In the genomic region with DNA sequence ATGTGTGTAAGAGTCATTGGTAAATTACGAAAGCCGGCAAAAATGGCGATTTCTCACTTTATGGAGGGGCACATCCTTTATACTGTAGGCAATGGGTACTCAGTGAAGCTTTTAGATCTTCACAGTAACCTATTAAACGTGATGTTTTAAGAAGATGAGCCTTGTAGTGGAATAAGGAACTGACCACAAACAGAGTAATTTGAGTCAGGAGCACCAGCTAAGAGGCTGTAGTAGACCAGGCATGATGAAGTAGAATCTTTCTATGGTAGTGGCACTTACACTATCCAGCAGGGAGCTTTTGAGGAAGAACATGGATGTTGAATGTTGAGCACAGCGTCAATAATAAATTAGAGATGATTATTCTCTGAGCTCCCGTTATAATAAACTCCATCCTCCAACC, we compare ENCODE assay signal across 1 cellular context.
TF ChIP-seq lines count a peak whose summit lies in the region.

No MANE protein-coding gene starts in this region.

TF ChIP-seq in GM12878, 131 proteins besides CTCF, POLR2A, EP300 and RAD21 (continued from another document):
- TF ChIP-seq ETV6 (conservative IDR thresholded peaks at IDR 0.05 in 1 of 2, IDR thresholded peaks at IDR 0.05 in 1 of 2; ENCODE audit: borderline replicate concordance in 1 of 2, low read depth in 1 of 2) (no peak), CHD1 (IDR thresholded peaks at IDR 0.05; ENCODE audit: low read depth, low read length) (no peak), MYB (IDR thresholded peaks at IDR 0.05; ENCODE audit: borderline replicate concordance, low read depth, low read length) (no peak), PML (IDR thresholded peaks at IDR 0.05; ENCODE audit: low read length) (0 out of 2 replicates have a peak, but pooled peaks have one; percentile 5), ATF2 (IDR thresholded peaks at IDR 0.05; ENCODE audit: low read length) (no peak), RCOR1 (conservative IDR thresholded peaks at IDR 0.05; ENCODE audit: low read depth, low read length) (no peak), TBL1XR1 (IDR thresholded peaks at IDR 0.05; ENCODE audit: low read depth, low read length) (no peak), BHLHE40 (IDR thresholded peaks at IDR 0.05; ENCODE audit: borderline replicate concordance in 1 of 2, low read depth in 2 of 2, low read length in 1 of 2) (peak in 1 of 2 experiments; percentile 24; a peak in 1 of 4 replicates), MLLT1 (IDR thresholded peaks at IDR 0.05) (no peak), HCFC1 (IDR thresholded peaks at IDR 0.05; ENCODE audit: low read length) (no peak), BCL3 (IDR thresholded peaks at IDR 0.05; ENCODE audit: borderline replicate concordance, insufficient read depth, low read depth, low read length, poor library complexity, severe bottlenecking) (no peak), NFYA (IDR thresholded peaks at IDR 0.05; ENCODE audit: borderline replicate concordance, low read depth, low read length) (no peak), RUNX3 (IDR thresholded peaks at IDR 0.05; ENCODE audit: low read length) (peak; percentile 74), KAT2A (conservative IDR thresholded peaks at IDR 0.05; ENCODE audit: control insufficient read depth, low read depth, low read length) (no peak)
- TF ChIP-seq, protein P1, sequence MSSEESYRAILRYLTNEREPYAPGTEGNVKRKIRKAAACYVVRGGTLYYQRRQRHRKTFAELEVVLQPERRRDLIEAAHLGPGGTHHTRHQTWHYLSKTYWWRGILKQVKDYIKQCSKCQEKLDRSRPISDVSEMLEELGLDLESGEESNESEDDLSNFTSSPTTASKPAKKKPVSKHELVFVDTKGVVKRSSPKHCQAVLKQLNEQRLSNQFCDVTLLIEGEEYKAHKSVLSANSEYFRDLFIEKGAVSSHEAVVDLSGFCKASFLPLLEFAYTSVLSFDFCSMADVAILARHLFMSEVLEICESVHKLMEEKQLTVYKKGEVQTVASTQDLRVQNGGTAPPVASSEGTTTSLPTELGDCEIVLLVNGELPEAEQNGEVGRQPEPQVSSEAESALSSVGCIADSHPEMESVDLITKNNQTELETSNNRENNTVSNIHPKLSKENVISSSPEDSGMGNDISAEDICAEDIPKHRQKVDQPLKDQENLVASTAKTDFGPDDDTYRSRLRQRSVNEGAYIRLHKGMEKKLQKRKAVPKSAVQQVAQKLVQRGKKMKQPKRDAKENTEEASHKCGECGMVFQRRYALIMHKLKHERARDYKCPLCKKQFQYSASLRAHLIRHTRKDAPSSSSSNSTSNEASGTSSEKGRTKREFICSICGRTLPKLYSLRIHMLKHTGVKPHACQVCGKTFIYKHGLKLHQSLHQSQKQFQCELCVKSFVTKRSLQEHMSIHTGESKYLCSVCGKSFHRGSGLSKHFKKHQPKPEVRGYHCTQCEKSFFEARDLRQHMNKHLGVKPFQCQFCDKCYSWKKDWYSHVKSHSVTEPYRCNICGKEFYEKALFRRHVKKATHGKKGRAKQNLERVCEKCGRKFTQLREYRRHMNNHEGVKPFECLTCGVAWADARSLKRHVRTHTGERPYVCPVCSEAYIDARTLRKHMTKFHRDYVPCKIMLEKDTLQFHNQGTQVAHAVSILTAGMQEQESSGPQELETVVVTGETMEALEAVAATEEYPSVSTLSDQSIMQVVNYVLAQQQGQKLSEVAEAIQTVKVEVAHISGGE (CRISPR knock-in tag; IDR thresholded peaks at IDR 0.05), result no peak
